Comparison of ENCODE assay signal across 8 cellular contexts in genomic region chr7:94509264-94509878, GRCh38. TPM values are rescaled to one million over a fixed set of nuclear protein-coding genes. Genes with fewer than 3 reads are reported as not detected.
DNase-seq lines count a peak whose midpoint lies in the region; ATAC-seq and TF ChIP-seq lines count a peak whose summit lies in the region.

TSS of gene CASD1 (plus strand) at chr7:94509809. CDS start at chr7:94510085, 276 bp downstream.

- DNase-seq in OCI-LY7 (ENCODE audit: low spot score), result peak; percentile 74
- DNase-seq in activated T-helper 1 cell treated with Interleukin-2 at 50 U/mL for 16 hours (ENCODE audit: low read depth), result peak; percentile 50
- DNase-seq in fibroblast of pulmonary artery (ENCODE audit: low read depth), result peak; percentile 24
- DNase-seq in neural crest cell (ENCODE audit: low read depth, low spot score), result peak; percentile 46

- H4K20me1 ChIP-seq in BLaER1 treated with 17β-estradiol and CSF1 and Interleukin-3, amounts not matched to agents 10 nM and 100 nM, result peaks cover 0 to 38% (median 23%) of the 10 kb centered on the region in 11 experiments; a peak in 12 of 22 replicates
- peaks cover 7% of the 10 kb centered on the region; the same call in 1 of the 2 replicates for H4K20me1 ChIP-seq in OCI-LY7 (ENCODE audit: insufficient read depth, low read length)

- peak within 1 kb of the TSS; percentile 95 to 99 (median 97) for H3K27ac ChIP-seq in BLaER1 treated with 17β-estradiol and CSF1 and Interleukin-3, amounts not matched to agents 10 nM and 100 nM
- H3K27ac ChIP-seq in OCI-LY7 (ENCODE audit: low read depth, low read length, poor library complexity, severe bottlenecking), result peak within 1 kb of the TSS; percentile 72
- peak within 1 kb of the TSS; percentile 72 for H3K27ac ChIP-seq in stomach smooth muscle (ENCODE audit: low read length)

- H3K9me3 ChIP-seq in BLaER1 treated with 17β-estradiol and CSF1 and Interleukin-3, amounts not matched to agents 10 nM and 100 nM (replicated peaks in 1 of 11), result no peaks in the 10 kb centered on the region
- no peaks in the 10 kb centered on the region for H3K9me3 ChIP-seq in OCI-LY7 (ENCODE audit: low read length)
- no peaks in the 10 kb centered on the region for H3K9me3 ChIP-seq in stomach smooth muscle (ENCODE audit: control insufficient read depth in 2 of 2, low read length in 2 of 2)

- peak within 1 kb of the TSS; percentile 90 for H3K4me3 Mint-ChIP-seq in neural crest cell

- H3K27ac Mint-ChIP-seq in neural crest cell (ENCODE audit: unreplicated experiment), result peak within 1 kb of the TSS; percentile 93

- H3K9me3 Mint-ChIP-seq in neural crest cell, result no peaks in the 10 kb centered on the region

- peaks cover 34 to 45% (median 37%) of the 10 kb centered on the region in 10 experiments for H3K4me1 ChIP-seq in BLaER1 treated with 17β-estradiol and CSF1 and Interleukin-3, amounts not matched to agents 10 nM and 100 nM
- H3K4me1 ChIP-seq in OCI-LY7 (ENCODE audit: insufficient read depth, low read length, poor library complexity, severe bottlenecking) (peaks cover 55% of the 10 kb centered on the region), stomach smooth muscle (ENCODE audit: control insufficient read depth, insufficient read depth, low read length) (peaks cover 5% of the 10 kb centered on the region)

- no peaks in the 10 kb centered on the region for H3K36me3 Mint-ChIP-seq in neural crest cell (ENCODE audit: low read depth)

- H3K9ac ChIP-seq in BLaER1 treated with 17β-estradiol and CSF1 and Interleukin-3, amounts not matched to agents 10 nM and 100 nM, result peak within 1 kb of the TSS; percentile 93 to 98 (median 96)
- H3K9ac ChIP-seq in stomach smooth muscle (ENCODE audit: low read length in 2 of 2), result peak within 1 kb of the TSS; percentile 82 to 90

- intact Hi-C loops in OCI-LY7 (cut with micrococcal nuclease; ENCODE audit: unreplicated experiment), result loop anchor here (10.0 kb wide), 1 partner anchor 345 kb away; no protein-coding TSS in a partner anchor

- peak; percentile 59 for ATAC-seq in HG03354 (IDR thresholded peaks at IDR 0.05; ENCODE audit: poor library complexity, severe bottlenecking, unreplicated experiment)

- TF ChIP-seq CTCF in OCI-LY7 (conservative IDR thresholded peaks at IDR 0.05; ENCODE audit: low read length) (no peak), fibroblast of pulmonary artery (IDR thresholded peaks at IDR 0.05; ENCODE audit: low read length, missing control alignments) (no peak), neural crest cell (conservative IDR thresholded peaks at IDR 0.05) (no peak)

- peak within 1 kb of the TSS; percentile 98 for H2AFZ ChIP-seq in OCI-LY7 (ENCODE audit: low read length)

- TSS peak; percentile 85 for BruUV-seq in OCI-LY7 (replicated peaks; lab: Mats Ljungman, UMichigan)

- H3K27me3 Mint-ChIP-seq in neural crest cell (ENCODE audit: low read depth), result no peaks in the 10 kb centered on the region

- H3K9me2 ChIP-seq in OCI-LY7 (ENCODE audit: insufficient read depth, low read length), result no peaks in the 10 kb centered on the region

- peak within 1 kb of the TSS; percentile 82 to 99 (median 94) for H3K4me3 ChIP-seq in BLaER1 treated with 17β-estradiol and CSF1 and Interleukin-3, amounts not matched to agents 10 nM and 100 nM
- peak within 1 kb of the TSS; percentile 92 for H3K4me3 ChIP-seq in OCI-LY7 (ENCODE audit: low read depth, low read length, poor library complexity, severe bottlenecking)
- peak within 1 kb of the TSS; percentile 75 for H3K4me3 ChIP-seq in fibroblast of pulmonary artery (replicated peaks; ENCODE audit: low read depth, low read length)
- H3K4me3 ChIP-seq in stomach smooth muscle (ENCODE audit: low read length in 2 of 2), result peak within 1 kb of the TSS; percentile 85 to 86

- no peaks in the 10 kb centered on the region for H3K27me3 ChIP-seq in BLaER1 treated with 17β-estradiol and CSF1 and Interleukin-3, amounts not matched to agents 10 nM and 100 nM
- no peaks in the 10 kb centered on the region for H3K27me3 ChIP-seq in stomach smooth muscle (ENCODE audit: control insufficient read depth in 1 of 2, insufficient read depth in 2 of 2, low read length in 2 of 2)

- peak within 1 kb of the TSS; percentile 84 to 94 (median 92) for H3K4me2 ChIP-seq in BLaER1 treated with 17β-estradiol and CSF1 and Interleukin-3, amounts not matched to agents 10 nM and 100 nM
- peak within 1 kb of the TSS; percentile 94 for H3K4me2 ChIP-seq in OCI-LY7 (ENCODE audit: low read length)

- CTCF ChIA-PET in OCI-LY7 (lab: Charles Lee; ENCODE audit: unreplicated experiment), result no interaction called here

- POLR2A ChIA-PET in OCI-LY7 (lab: Charles Lee), result no interaction called here

- H3K36me3 ChIP-seq in BLaER1 treated with 17β-estradiol and CSF1 and Interleukin-3, amounts not matched to agents 10 nM and 100 nM, result peaks cover 0 to 9% (median 0%) of the 10 kb centered on the region in 11 experiments; a peak in 7 of 22 replicates
- H3K36me3 ChIP-seq in OCI-LY7 (ENCODE audit: insufficient read depth, low read length) (no peaks in the 10 kb centered on the region; the same call in 1 of the 2 replicates), stomach smooth muscle (ENCODE audit: control insufficient read depth in 2 of 2, insufficient read depth in 2 of 2, low read length in 2 of 2) (no peaks in the 10 kb centered on the region)

- peaks cover 42% of the 10 kb centered on the region for H3K4me1 Mint-ChIP-seq in neural crest cell

- TF ChIP-seq POLR2A in GM19099 (IDR thresholded peaks at IDR 0.05; ENCODE audit: extremely low read depth, insufficient read length, low read depth), result peak; percentile 64

- peaks cover 42% of the 10 kb centered on the region for H3K79me2 ChIP-seq in OCI-LY7 (ENCODE audit: insufficient read depth, low read depth, low read length)

RNA-seq across cellular contexts. Expression of gene CASD1, which starts in this region (rescaled TPM):
- 11.7 and 19.6 TPM in 2 replicates for total RNA-seq in OCI-LY7 (2014; rRNA removed; shearing (Covaris generic))
- total RNA-seq in OCI-LY7 (2022) (22.6 and 24.7 TPM in 2 replicates), neural crest cell (40.2 and 43.3 TPM in 2 replicates)

Comparison
In these comparisons a context has a peak if more than half of its experiments do, and no peak if none do; other contexts are left out.
1. Peak in every context shown above with its lines: DNase-seq, ATAC-seq, H3K4me3 ChIP-seq and H3K27ac ChIP-seq.
2. DNase-seq: peak in every context shown above with its lines; median percentile 74 in OCI-LY7; 50 in activated T-helper 1 cell treated with Interleukin-2 at 50 U/mL for 16 hours; 46 in neural crest cell; 24 in fibroblast of pulmonary artery.